ENCODE assay signal across 26 cellular contexts in genomic region chr3:146839727-146840126, GRCh38.
"Had no signal": no experiment of that assay in that cellular context is flagged by ENCODE, and none has a peak within 500 bp of the region (broad histone marks: within the 10 kb centered on the region; RNA-seq: fewer than 3 reads in every experiment).

No MANE protein-coding gene starts in this region.

- H3K36me3 Mint-ChIP-seq: immature natural killer cell; mesothelial cell of epicardium; naive B cell; natural killer cell; neural progenitor cell; stimulated activated effector memory CD8-positive, alpha-beta T cell treated with anti-CD3 and anti-CD28 coated beads, Interleukin-12 subunit alpha, Interleukin-12 subunit beta, amount 100 ng/mL, for 72 hours had no signal

- H2AFZ ChIP-seq: neural progenitor cell had no signal

- H3K4me3 Mint-ChIP-seq: immature natural killer cell; mesothelial cell of epicardium; naive B cell; natural killer cell; nephron progenitor cell; neural progenitor cell; stimulated activated effector memory CD8-positive, alpha-beta T cell treated with anti-CD3 and anti-CD28 coated beads, Interleukin-12 subunit alpha, Interleukin-12 subunit beta, amount 100 ng/mL, for 72 hours; stimulated activated naive CD8-positive, alpha-beta T cell treated with anti-CD3 and anti-CD28 coated beads, Interleukin-15, Interleukin-2, amounts not matched to agents 100 ng/mL and 50 ng/mL, for 24 hours had no signal

- H3K27me3 ChIP-seq: neural progenitor cell, ovary, right atrium auricular region, spleen, suprapubic skin, tibial artery, upper lobe of right lung had no signal

- ATAC-seq: natural killer cell; sciatic nerve; stimulated activated effector memory CD8-positive, alpha-beta T cell treated with anti-CD3 and anti-CD28 coated beads, Interleukin-12 subunit alpha, Interleukin-12 subunit beta, amount 100 ng/mL, for 72 hours; upper lobe of right lung had no signal

- DNase-seq: hypothalamus; immature natural killer cell; kidney; left ventricle myocardium inferior; mesendoderm; naive B cell; natural killer cell; nephron progenitor cell; ovary; small intestine; spleen; stimulated activated CD4-positive, alpha-beta T cell treated with anti-CD3 and anti-CD28 coated beads, Interleukin-4, amount 100 ng/mL, for 24 hours; stimulated activated naive CD4-positive, alpha-beta T cell; tibial artery; trophoblast cell; upper lobe of right lung had no signal

- H3K4me1 ChIP-seq: left ventricle myocardium inferior, neural progenitor cell, right atrium auricular region, spleen, suprapubic skin, upper lobe of right lung had no signal

- H3K4me1 Mint-ChIP-seq: immature natural killer cell; mesothelial cell of epicardium; naive B cell; natural killer cell; neural progenitor cell; stimulated activated effector memory CD8-positive, alpha-beta T cell treated with anti-CD3 and anti-CD28 coated beads, Interleukin-12 subunit alpha, Interleukin-12 subunit beta, amount 100 ng/mL, for 72 hours had no signal

- H3K36me3 ChIP-seq: left ventricle myocardium inferior, neural progenitor cell, ovary, right atrium auricular region, spleen, suprapubic skin, thoracic aorta, tibial artery, upper lobe of right lung had no signal

- H3K27ac Mint-ChIP-seq: immature natural killer cell; mesothelial cell of epicardium; naive B cell; natural killer cell; nephron progenitor cell; neural progenitor cell; progenitor cell of endocrine pancreas; stimulated activated effector memory CD8-positive, alpha-beta T cell treated with anti-CD3 and anti-CD28 coated beads, Interleukin-12 subunit alpha, Interleukin-12 subunit beta, amount 100 ng/mL, for 72 hours; stimulated activated naive CD8-positive, alpha-beta T cell treated with anti-CD3 and anti-CD28 coated beads, Interleukin-15, Interleukin-2, amounts not matched to agents 100 ng/mL and 50 ng/mL, for 24 hours had no signal

- H3K27ac ChIP-seq: left ventricle myocardium inferior, neural progenitor cell, ovary, right atrium auricular region, spleen, suprapubic skin, thoracic aorta, tibial artery, upper lobe of right lung had no signal

- H3K4me3 ChIP-seq: left ventricle myocardium inferior, lung, neural progenitor cell, ovary, right atrium auricular region, spleen, suprapubic skin, thoracic aorta, tibial artery, upper lobe of right lung had no signal

- H3K9ac ChIP-seq: neural progenitor cell had no signal

- H3K27me3 Mint-ChIP-seq: naive B cell; stimulated activated naive CD8-positive, alpha-beta T cell treated with anti-CD3 and anti-CD28 coated beads, Interleukin-15, Interleukin-2, amounts not matched to agents 100 ng/mL and 50 ng/mL, for 24 hours had no signal

- H3K9me3 ChIP-seq: left ventricle myocardium inferior, ovary, right atrium auricular region, spleen, suprapubic skin, thoracic aorta, tibial artery, upper lobe of right lung had no signal

- H3K4me2 ChIP-seq: neural progenitor cell had no signal

- H3K9me3 Mint-ChIP-seq: mesothelial cell of epicardium; nephron progenitor cell; neural progenitor cell; stimulated activated naive CD8-positive, alpha-beta T cell treated with anti-CD3 and anti-CD28 coated beads, Interleukin-15, Interleukin-2, amounts not matched to agents 100 ng/mL and 50 ng/mL, for 24 hours had no signal
